ENCODE assay signal across 7 cellular contexts in the genomic region with DNA sequence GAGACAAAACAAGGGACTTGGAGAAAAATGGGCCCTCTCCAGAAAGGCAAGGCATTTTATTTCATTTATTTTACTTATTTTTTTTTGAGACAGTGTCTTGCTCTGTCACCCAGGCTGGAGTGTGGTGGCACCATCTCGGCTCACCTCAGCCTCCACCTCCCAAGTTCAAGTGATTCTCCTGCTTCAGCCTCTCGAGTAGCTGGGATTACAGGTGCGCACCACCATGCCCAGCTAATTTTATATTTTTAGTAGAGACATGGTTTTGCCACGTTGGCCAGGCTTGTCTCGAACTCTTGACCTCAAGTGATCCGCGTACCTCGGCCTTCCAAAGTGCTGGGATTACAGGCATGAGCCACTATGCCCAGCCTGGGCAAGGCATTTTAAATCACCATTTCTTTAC. TPM values are rescaled to one million over a fixed set of nuclear protein-coding genes. Genes with fewer than 3 reads are reported as not detected.
DNase-seq lines count a peak whose midpoint lies in the region; ATAC-seq, FAIRE-seq and TF ChIP-seq lines count a peak whose summit lies in the region.
"Not testable (repeated sequence)": the region's sequence is repeated elsewhere in the genome, so short reads cannot be mapped to it uniquely, and the experiment has no call there.

No MANE protein-coding gene starts in this region.

- not testable (repeated sequence) for FAIRE-seq in H1 (lab: Jason Lieb, UNC)

- H3K18ac ChIP-seq in H1 (ENCODE audit: extremely low read depth, low read length) = not testable (repeated sequence)

- H2AK5ac ChIP-seq in H1 (ENCODE audit: low read depth, low read length) = not testable (repeated sequence)

- not testable (repeated sequence) for H3K9me3 ChIP-seq in RWPE2 (ENCODE audit: severe bottlenecking); H1 (ENCODE audit: insufficient read depth in 2 of 2, low read depth in 1 of 2, low read length in 1 of 2); sigmoid colon; upper lobe of right lung

- H3K23me2 ChIP-seq in H1 (ENCODE audit: low read depth, low read length) = not testable (repeated sequence)

- not testable (repeated sequence) for H4K5ac ChIP-seq in H1 (ENCODE audit: insufficient read length, low read depth, low read length)

- not testable (repeated sequence) for H3K27me3 ChIP-seq in RWPE2 (ENCODE audit: insufficient read depth, poor library complexity, severe bottlenecking); H1 (replicated peaks in 1 of 4; ENCODE audit: control insufficient read depth in 3 of 4, extremely low read depth in 1 of 4, insufficient read depth in 3 of 4, low read length in 3 of 4); sigmoid colon; upper lobe of right lung

- not testable (repeated sequence) for H4K20me1 ChIP-seq in H1 (replicated peaks in 1 of 2; ENCODE audit: control insufficient read depth in 1 of 2, insufficient read depth in 2 of 2, low read length in 2 of 2)

- not testable (repeated sequence) for H4K91ac ChIP-seq in H1 (replicated peaks; ENCODE audit: insufficient read length, low read length)

- H4K8ac ChIP-seq in H1 (ENCODE audit: extremely low read depth, insufficient read depth, low read length) = peak overlapping the region; percentile 51; the same call in 1 of the 2 replicates

- H3K9ac ChIP-seq in H1 (replicated peaks in 1 of 4; ENCODE audit: extremely low read depth in 1 of 4, low read depth in 3 of 4, low read length in 3 of 4) = not testable (repeated sequence)

- H2BK5ac ChIP-seq in H1 (ENCODE audit: low read depth, low read length) = not testable (repeated sequence)

- H3K79me1 ChIP-seq in H1 (ENCODE audit: low read depth, low read length) = not testable (repeated sequence)

- WGBS in H1 (ENCODE audit: extremely low coverage in 1 of 2, insufficient coverage in 1 of 2, insufficient read length in 1 of 2, insufficient replicate concordance in 2 of 2, low coverage in 1 of 2, low lambda C conversion rate in 2 of 2, missing lambda C conversion rate in 1 of 2), 2 experiments = 91% methylated on average over 8 of the region's 8 CpGs; no CpG with 5 or more reads in 1 of the 2 experiments
- WGBS in sigmoid colon, 2 donors = 94 to 95% methylated on average over 8 of the region's 8 CpGs

- not testable (repeated sequence) for H3K79me2 ChIP-seq in H1 (ENCODE audit: control insufficient read depth in 1 of 2, insufficient read depth in 2 of 2, low read length in 2 of 2)

- not testable (repeated sequence) for H2BK12ac ChIP-seq in H1 (ENCODE audit: low read depth, low read length)

- not testable (repeated sequence) for H2BK20ac ChIP-seq in H1 (ENCODE audit: low read length)

- H2BK15ac ChIP-seq in H1 (ENCODE audit: low read length) = not testable (repeated sequence)

- not testable (repeated sequence) for TF ChIP-seq RAD21 in H1 (IDR thresholded peaks at IDR 0.05 in 1 of 2, conservative IDR thresholded peaks at IDR 0.05 in 1 of 2; ENCODE audit: low read depth in 2 of 2, low read length in 2 of 2)

- not testable (repeated sequence) for H3K4me1 ChIP-seq in RWPE2 (ENCODE audit: insufficient read depth, poor library complexity, severe bottlenecking); H1 (replicated peaks in 1 of 4; ENCODE audit: control insufficient read depth in 3 of 4, insufficient read depth in 4 of 4, low read length in 3 of 4); sigmoid colon; upper lobe of right lung

- ATAC-seq in RWPE2 (ENCODE audit: low read depth); left ventricle myocardium superior; upper lobe of right lung: not testable (repeated sequence)

- H3K36me3 ChIP-seq in RWPE2 (ENCODE audit: low read depth); H1 (ENCODE audit: control insufficient read depth in 2 of 4, insufficient read depth in 4 of 4, low read length in 3 of 4); upper lobe of right lung: not testable (repeated sequence)
- peaks cover 0 to 22% (median 0%) of the 10 kb centered on the region in 4 donors for H3K36me3 ChIP-seq in sigmoid colon

- not testable (repeated sequence) for TF ChIP-seq CTCF in C4-2B (conservative IDR thresholded peaks at IDR 0.05); RWPE2 (IDR thresholded peaks at IDR 0.05; ENCODE audit: poor library complexity, severe bottlenecking); H1 (IDR thresholded peaks at IDR 0.05; ENCODE audit: control extremely low read depth in 1 of 3, insufficient read depth in 1 of 3, low read depth in 1 of 3, low read length in 3 of 3); sigmoid colon (IDR thresholded peaks at IDR 0.05); upper lobe of right lung (IDR thresholded peaks at IDR 0.05)

- H3K23ac ChIP-seq in H1 (ENCODE audit: insufficient read length) = not testable (repeated sequence)

- TF ChIP-seq POLR2A in H1 (IDR thresholded peaks at IDR 0.05; ENCODE audit: control extremely low read depth in 1 of 2, low read depth in 2 of 2, low read length in 2 of 2); sigmoid colon (IDR thresholded peaks at IDR 0.05): not testable (repeated sequence)

- intact Hi-C loops in left ventricle myocardium superior (cut with micrococcal nuclease); sigmoid colon (cut with DNase I); upper lobe of right lung (cut with DNase I): not testable (repeated sequence)

- not testable (repeated sequence) for H3K4me3 ChIP-seq in RWPE2 (ENCODE audit: severe bottlenecking); H1 (ENCODE audit: extremely low read depth in 1 of 4, insufficient read depth in 2 of 4, low read depth in 3 of 4, low read length in 4 of 4); sigmoid colon; upper lobe of right lung

- CTCF ChIA-PET in H1 (lab: Charles Lee; ENCODE audit: partially characterized antibody) = not testable (repeated sequence)

- not testable (repeated sequence) for H2BK120ac ChIP-seq in H1 (replicated peaks; ENCODE audit: low read depth, low read length)

- TF ChIP-seq EP300 in H1 (IDR thresholded peaks at IDR 0.05; ENCODE audit: borderline replicate concordance in 1 of 2, low read depth in 2 of 2, low read length in 2 of 2); sigmoid colon (IDR thresholded peaks at IDR 0.05): not testable (repeated sequence)

- POLR2A ChIA-PET in H1 (lab: Charles Lee; ENCODE audit: partially characterized antibody) = not testable (repeated sequence)

- H2AFZ ChIP-seq in H1 (ENCODE audit: low read length) = not testable (repeated sequence)

- DNase-seq in RWPE2 (ENCODE audit: low spot score) (peak; percentile 10), left ventricle myocardium superior (peak; percentile 5), sigmoid colon (peak; percentile 27), upper lobe of right lung (peak; percentile 16)
- DNase-seq in activated effector memory CD4-positive, alpha-beta T cell treated with anti-CD3 and anti-CD28 coated beads, Interleukin-2, amount 50 U/mL, for 16 hours = peak; percentile 43
- DNase-seq in H1 (ENCODE audit: low read depth in 1 of 2, low spot score in 2 of 2) = not testable (repeated sequence)

- not testable (repeated sequence) for H3K14ac ChIP-seq in H1 (ENCODE audit: insufficient read length)

- not testable (repeated sequence) for H3K56ac ChIP-seq in H1 (replicated peaks; ENCODE audit: insufficient read length, low read depth, low read length)

- not testable (repeated sequence) for H3K4me2 ChIP-seq in H1 (ENCODE audit: insufficient read depth in 1 of 2, low read depth in 2 of 2, low read length in 2 of 2)

- not testable (repeated sequence) for H3K4ac ChIP-seq in H1 (replicated peaks; ENCODE audit: insufficient read length, low read depth, low read length)

- H3K27ac ChIP-seq in C4-2B = peak overlapping the region; percentile 60
- H3K27ac ChIP-seq in RWPE2 (ENCODE audit: poor library complexity, severe bottlenecking); H1 (ENCODE audit: low read depth, low read length); sigmoid colon; upper lobe of right lung: not testable (repeated sequence)

RNA-seq across cellular contexts. Expression of a gene that starts 31.0 kb away (rescaled TPM):
- 84.1 and 86.4 TPM in 2 replicates for total RNA-seq in H1 (2021; fragmentation: NEBNext Ultra II Directional; extraction: Animal tissue kit (Norgen Biotek cat#: 25700))
- 178 and 195 TPM in 2 replicates for polyA plus RNA-seq in H1 (2011; rRNA removed)
- polyA plus RNA-seq in H1 (2011; cell fraction: cytosol; rRNA removed) = 144 TPM
- 128 TPM for polyA plus RNA-seq in H1 (2011; cell fraction: nucleus; rRNA removed)
- 82.7 to 110 TPM (median 107 TPM) in 4 replicates for polyA plus RNA-seq in H1 (2012, experiment 1 of 2)
- polyA plus RNA-seq in H1 (2012, experiment 2 of 2) = 153 TPM
- 63.2 TPM for polyA plus RNA-seq in H1 (2013, experiment 1 of 2)
- polyA plus RNA-seq in H1 (2013, experiment 2 of 2) = 57.0 TPM
- 84.8 and 107 TPM in 2 replicates for polyA minus RNA-seq in H1 (2011; rRNA and poly(A)+ RNA removed)
- polyA minus RNA-seq in H1 (2011; cell fraction: cytosol; rRNA and poly(A)+ RNA removed) = 51.7 TPM
- polyA minus RNA-seq in H1 (2011; cell fraction: nucleus; rRNA and poly(A)+ RNA removed) = 37.1 TPM
- total RNA-seq in left ventricle myocardium superior = 27.3 TPM
- 10 to 100 TPM; 61.5 to 69.0 (median 64.9) TPM for total RNA-seq in sigmoid colon
- polyA plus RNA-seq in sigmoid colon = 100 to 1,000 TPM in 1 of 3 donors, 10 to 100 TPM in 2; 50.0 to 187 (median 79.3) TPM
- total RNA-seq in upper lobe of right lung = 78.4 TPM
